19 cellular contexts compared by ENCODE assay signal in the genomic region with DNA sequence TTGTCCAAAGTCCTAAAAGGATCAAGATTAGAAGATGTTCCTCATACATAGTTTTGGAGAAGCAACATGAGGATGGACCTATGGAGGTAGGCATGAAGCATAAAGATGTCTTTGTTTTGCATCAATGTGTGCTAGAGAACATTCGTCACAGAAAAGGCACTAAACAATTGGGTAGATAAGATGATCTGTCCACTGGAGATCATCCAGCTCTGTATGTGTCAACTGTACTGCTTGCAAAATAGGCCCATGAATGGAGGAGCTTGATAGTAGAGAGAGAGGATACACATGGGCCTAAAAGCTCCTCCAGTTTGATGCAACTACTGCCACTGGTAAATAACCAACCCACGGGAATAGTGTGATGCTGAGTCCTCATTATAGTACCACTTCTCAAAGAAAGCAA.
DNase-seq lines count a peak whose midpoint lies in the region; ATAC-seq, FAIRE-seq and TF ChIP-seq lines count a peak whose summit lies in the region.
"Had no signal": no experiment of that assay in that cellular context is flagged by ENCODE, and none has a peak within 500 bp of the region (broad histone marks: within the 10 kb centered on the region; RNA-seq: fewer than 3 reads in every experiment).

No MANE protein-coding gene starts in this region.

- no peak overlapping the region for H4K5ac ChIP-seq in IMR-90 (ENCODE audit: low read depth, low read length)

- no peaks in the 10 kb centered on the region for H3K9me1 ChIP-seq in IMR-90 (ENCODE audit: insufficient read depth, low read length)

- H3K4me3 Mint-ChIP-seq in activated T-helper 2 cell treated with anti-CD3 and anti-CD28 coated beads, Interferon-gamma antibody, Interleukin-2, Interleukin-4, amounts not matched to agents 10 μg/mL and 5 μg/mL and 100 μg/mL, durations not matched to agents 14 hours and 24 hours and 36 hours (ENCODE audit: low read depth) = no peak overlapping the region
- H3K4me3 Mint-ChIP-seq: CD14-positive monocyte; CD8-positive, alpha-beta T cell; GM23338 had no signal

- DNase-seq in IMR-90 (peak; percentile 31), GM12878 (ENCODE audit: low read depth, low spot score) (no peak), fibroblast of pulmonary artery (ENCODE audit: low read depth) (peak; percentile 85), iris pigment epithelial cell (ENCODE audit: low read depth) (peak; percentile 32), left ventricle myocardium inferior (no peak), dorsolateral prefrontal cortex (no peak)
- no peak for DNase-seq in activated T-helper 2 cell treated with anti-CD3 and anti-CD28 coated beads, Interferon-gamma antibody, Interleukin-2, Interleukin-4, amounts not matched to agents 10 μg/mL and 5 μg/mL and 100 μg/mL, durations not matched to agents 14 hours and 24 hours and 36 hours (ENCODE audit: low spot score)
- DNase-seq: 8988T; Calu3; CD8-positive, alpha-beta T cell; DMS79 treated with DMSO at 0.1 percent for 48 hours; GF-D8; HCEC 1CT had no signal

- no peaks in the 10 kb centered on the region for H4K20me1 ChIP-seq in IMR-90 (ENCODE audit: insufficient read depth, low read length)
- H4K20me1 ChIP-seq in GM12878 (ENCODE audit: control insufficient read depth, insufficient read depth) = no peaks in the 10 kb centered on the region
- H4K20me1 ChIP-seq: BLaER1 had no signal

- intact Hi-C loops in IMR-90 (cut with micrococcal nuclease) = no loop called here
- intact Hi-C loops in GM12878 (cut with micrococcal nuclease; ENCODE audit: unreplicated experiment) = loop anchor here (10.0 kb wide), 1 partner anchor 239 kb away; no protein-coding TSS in a partner anchor
- intact Hi-C loops in activated T-helper 2 cell treated with anti-CD3 and anti-CD28 coated beads, Interferon-gamma antibody, Interleukin-2, Interleukin-4, amounts not matched to agents 10 μg/mL and 5 μg/mL and 100 μg/mL, durations not matched to agents 14 hours and 24 hours and 36 hours (cut with micrococcal nuclease) = no loop called here
- intact Hi-C loops in left ventricle myocardium inferior (cut with micrococcal nuclease) = no loop called here
- intact Hi-C loops in dorsolateral prefrontal cortex (cut with DNase I) = loop anchor here (1.0 to 5.0 kb wide), 2 partner anchors 24 to 106 kb away; no protein-coding TSS in a partner anchor

- H3K27me3 Mint-ChIP-seq in activated T-helper 2 cell treated with anti-CD3 and anti-CD28 coated beads, Interferon-gamma antibody, Interleukin-2, Interleukin-4, amounts not matched to agents 10 μg/mL and 5 μg/mL and 100 μg/mL, durations not matched to agents 14 hours and 24 hours and 36 hours (ENCODE audit: low read depth) = no peaks in the 10 kb centered on the region

- TF ChIP-seq EP300 in GM12878 (IDR thresholded peaks at IDR 0.05; ENCODE audit: borderline replicate concordance in 1 of 2, control insufficient read depth in 1 of 2, low read depth in 2 of 2, low read length in 2 of 2) = no peak

- no peak overlapping the region for H4K8ac ChIP-seq in IMR-90 (ENCODE audit: low read depth in 2 of 2, low read length in 2 of 2)

- TF ChIP-seq CTCF in IMR-90 (conservative IDR thresholded peaks at IDR 0.05; ENCODE audit: low read depth, low read length) = no peak
- TF ChIP-seq CTCF in GM12878 (IDR thresholded peaks at IDR 0.05 in 2 of 3, conservative IDR thresholded peaks at IDR 0.05 in 1 of 3; ENCODE audit: control insufficient read depth in 2 of 3, extremely low read depth in 1 of 3, insufficient read depth in 1 of 3, low read depth in 3 of 3, low read length in 3 of 3) = no peak
- no peak for TF ChIP-seq CTCF in fibroblast of pulmonary artery (IDR thresholded peaks at IDR 0.05; ENCODE audit: low read length, missing control alignments)
- no peak for TF ChIP-seq CTCF in left ventricle myocardium inferior (IDR thresholded peaks at IDR 0.05; ENCODE audit: borderline replicate concordance)
- no peak for TF ChIP-seq CTCF in dorsolateral prefrontal cortex (IDR thresholded peaks at IDR 0.05 in 54 of 56, conservative IDR thresholded peaks at IDR 0.05 in 2 of 56; ENCODE audit: low read depth in 1 of 56, partially characterized antibody in 56 of 56)

- no peak overlapping the region for H4K91ac ChIP-seq in IMR-90 (ENCODE audit: insufficient read depth, low read depth, low read length)

- no peaks in the 10 kb centered on the region for H3K9me3 Mint-ChIP-seq in activated T-helper 2 cell treated with anti-CD3 and anti-CD28 coated beads, Interferon-gamma antibody, Interleukin-2, Interleukin-4, amounts not matched to agents 10 μg/mL and 5 μg/mL and 100 μg/mL, durations not matched to agents 14 hours and 24 hours and 36 hours
- H3K9me3 Mint-ChIP-seq: CD8-positive, alpha-beta T cell; GM23338 had no signal

- no peak overlapping the region for H3K14ac ChIP-seq in IMR-90 (replicated peaks; ENCODE audit: low read depth, low read length)

- H3K27me3 ChIP-seq in IMR-90 (ENCODE audit: control insufficient read depth, insufficient read depth, low read length) (no peaks in the 10 kb centered on the region), GM12878 (replicated peaks in 1 of 2; ENCODE audit: control insufficient read depth in 2 of 2, insufficient read depth in 2 of 2, low read length in 1 of 2) (no peaks in the 10 kb centered on the region), left ventricle myocardium inferior (ENCODE audit: low read depth) (no peaks in the 10 kb centered on the region), dorsolateral prefrontal cortex (no peaks in the 10 kb centered on the region)
- H3K27me3 ChIP-seq: BLaER1 had no signal

- no peaks in the 10 kb centered on the region for H3K79me2 ChIP-seq in GM12878 (ENCODE audit: control insufficient read depth, insufficient read depth, low read length)

- no peak overlapping the region for H3K56ac ChIP-seq in IMR-90 (ENCODE audit: extremely low read depth, insufficient read depth, low read length)

- no peak overlapping the region for H2BK20ac ChIP-seq in IMR-90 (ENCODE audit: low read depth, low read length)

- H3K9ac ChIP-seq in IMR-90 (ENCODE audit: low read depth, low read length) (no peak overlapping the region), GM12878 (ENCODE audit: control insufficient read depth, insufficient read depth, low read length) (no peak overlapping the region)
- H3K9ac ChIP-seq: BLaER1 had no signal

- in situ Hi-C loops in IMR-90 (cut with MboI; ENCODE audit: low sequenced_read_pairs) (loop anchor here (10.0 kb wide), 1 partner anchor 169 kb away; no protein-coding TSS in a partner anchor), GM12878 (cut with MboI) (no loop called here)

- H3K4me2 ChIP-seq in IMR-90 (ENCODE audit: low read depth, low read length) (no peak overlapping the region), GM12878 (ENCODE audit: control insufficient read depth, insufficient read depth) (no peak overlapping the region)
- H3K4me2 ChIP-seq: BLaER1, GM23338 had no signal

- dilution Hi-C loops in IMR-90 (cut with HindIII; ENCODE audit: low sequenced_read_pairs, unreplicated experiment) = no loop called here

- H2BK120ac ChIP-seq in IMR-90 (ENCODE audit: low read depth, low read length) = no peak overlapping the region

- no peak overlapping the region for H2AFZ ChIP-seq in IMR-90 (replicated peaks; ENCODE audit: low read length, poor library complexity)
- H2AFZ ChIP-seq in GM12878 (ENCODE audit: control insufficient read depth, low read depth, low read length) = no peak overlapping the region
- H2AFZ ChIP-seq: GM23338 had no signal

- no peaks in the 10 kb centered on the region for H3K36me3 Mint-ChIP-seq in activated T-helper 2 cell treated with anti-CD3 and anti-CD28 coated beads, Interferon-gamma antibody, Interleukin-2, Interleukin-4, amounts not matched to agents 10 μg/mL and 5 μg/mL and 100 μg/mL, durations not matched to agents 14 hours and 24 hours and 36 hours (ENCODE audit: low read depth)
- H3K36me3 Mint-ChIP-seq: CD14-positive monocyte; CD8-positive, alpha-beta T cell had no signal

- H3K4me1 Mint-ChIP-seq in activated T-helper 2 cell treated with anti-CD3 and anti-CD28 coated beads, Interferon-gamma antibody, Interleukin-2, Interleukin-4, amounts not matched to agents 10 μg/mL and 5 μg/mL and 100 μg/mL, durations not matched to agents 14 hours and 24 hours and 36 hours (ENCODE audit: low read depth) = no peaks in the 10 kb centered on the region
- H3K4me1 Mint-ChIP-seq: CD14-positive monocyte, GM23338 had no signal

- H3K27ac Mint-ChIP-seq in activated T-helper 2 cell treated with anti-CD3 and anti-CD28 coated beads, Interferon-gamma antibody, Interleukin-2, Interleukin-4, amounts not matched to agents 10 μg/mL and 5 μg/mL and 100 μg/mL, durations not matched to agents 14 hours and 24 hours and 36 hours = no peak overlapping the region
- H3K27ac Mint-ChIP-seq: CD14-positive monocyte; CD8-positive, alpha-beta T cell; GM23338 had no signal

- H3K4me1 ChIP-seq in IMR-90 (ENCODE audit: control insufficient read depth, insufficient read depth, low read length) (peaks cover 2% of the 10 kb centered on the region; the same call in 1 of the 2 replicates), GM12878 (ENCODE audit: control insufficient read depth, insufficient read depth, low read length) (no peaks in the 10 kb centered on the region), left ventricle myocardium inferior (no peaks in the 10 kb centered on the region)
- H3K4me1 ChIP-seq: BLaER1 had no signal

- no peak overlapping the region for H3K4me3 ChIP-seq in IMR-90 (ENCODE audit: insufficient read depth, low read depth, low read length)
- H3K4me3 ChIP-seq in GM12878 = no peak overlapping the region
- no peak overlapping the region for H3K4me3 ChIP-seq in fibroblast of pulmonary artery (replicated peaks; ENCODE audit: low read depth, low read length)
- no peak overlapping the region for H3K4me3 ChIP-seq in left ventricle myocardium inferior
- H3K4me3 ChIP-seq in dorsolateral prefrontal cortex = no peak overlapping the region
- H3K4me3 ChIP-seq: BLaER1, GM23338 had no signal

- H2BK15ac ChIP-seq in IMR-90 (ENCODE audit: low read depth, low read length) = no peak overlapping the region

- no peak for TF ChIP-seq RAD21 in IMR-90 (IDR thresholded peaks at IDR 0.05; ENCODE audit: low read length)
- no peak for TF ChIP-seq RAD21 in GM12878 (IDR thresholded peaks at IDR 0.05; ENCODE audit: insufficient read depth, low read depth, low read length)

- no peak overlapping the region for H2AK5ac ChIP-seq in IMR-90 (ENCODE audit: low read depth, low read length)

- no peak overlapping the region for H3K18ac ChIP-seq in IMR-90 (ENCODE audit: low read depth, low read length)

- no peak overlapping the region for H2AK9ac ChIP-seq in IMR-90 (replicated peaks; ENCODE audit: low read depth, low read length, poor library complexity)

- H3K9me3 ChIP-seq in IMR-90 (ENCODE audit: control insufficient read depth, insufficient read depth, low read length) (no peaks in the 10 kb centered on the region), GM12878 (replicated peaks; ENCODE audit: control insufficient read depth, insufficient read depth, low read length) (no peaks in the 10 kb centered on the region), left ventricle myocardium inferior (replicated peaks) (no peaks in the 10 kb centered on the region)
- H3K9me3 ChIP-seq: BLaER1 had no signal

- FAIRE-seq in GM12878 (lab: Jason Lieb, UNC) = peak; percentile 52
- FAIRE-seq: H54, HepG2 had no signal

- no CpG with 5 or more reads among the region's 2 CpGs for WGBS in IMR-90 (ENCODE audit: extremely low coverage in 2 of 2, insufficient read length in 1 of 2), 2 experiments
- 52% methylated on average over 2 of the region's 2 CpGs for WGBS in GM12878 (ENCODE audit: insufficient coverage, insufficient replicate concordance, low lambda C conversion rate, missing lambda C conversion rate)

- H3K23ac ChIP-seq in IMR-90 (ENCODE audit: low read depth, low read length) = no peak overlapping the region

- H3K79me1 ChIP-seq in IMR-90 (ENCODE audit: low read depth in 1 of 2, low read length in 2 of 2) = no peaks in the 10 kb centered on the region

- CTCF ChIA-PET in IMR-90 (lab: Yijun Ruan, JAX) (no interaction called here), GM12878 (lab: Yijun Ruan, JAX) (interaction anchor here (1.2 to 3.0 kb wide), 3 partner anchors 11 to 24 kb away, joined by 3 to 9 read pairs (median 3); no protein-coding TSS in a partner anchor)

- no peak overlapping the region for H3K4ac ChIP-seq in IMR-90 (ENCODE audit: low read depth, low read length)

- no peak overlapping the region for H2BK5ac ChIP-seq in IMR-90 (ENCODE audit: low read depth, low read length, poor library complexity, severe bottlenecking)

- SMC1A ChIA-PET in GM12878 (lab: Charles Lee; ENCODE audit: uncharacterized antibody, unreplicated experiment) = interaction anchor here (1.2 to 1.4 kb wide), 4 partner anchors 8 to 91 kb away, joined by 3 to 4 read pairs (median 3); no protein-coding TSS in a partner anchor

- RAD21 ChIA-PET in GM12878 (lab: Charles Lee; ENCODE audit: unreplicated experiment) = interaction anchor here (1.1 to 1.2 kb wide), 3 partner anchors 11 to 23 kb away, joined by 3 to 6 read pairs (median 5); no protein-coding TSS in a partner anchor

- TF ChIP-seq POLR2A in IMR-90 (IDR thresholded peaks at IDR 0.05; ENCODE audit: low read depth, low read length) = no peak
- no peak for TF ChIP-seq POLR2A in GM12878 (IDR thresholded peaks at IDR 0.05; ENCODE audit: low read depth, low read length)

- POLR2A ChIA-PET in IMR-90 (lab: Charles Lee; ENCODE audit: unreplicated experiment) (no interaction called here), GM12878 (lab: Charles Lee) (interaction anchor here (0.7 kb wide), 1 partner anchor 24 kb away, joined by 3 read pairs; no protein-coding TSS in a partner anchor)

- ATAC-seq in IMR-90 (ENCODE audit: low read depth) (no peak), GM12878 (no peak), GM18873 (IDR thresholded peaks at IDR 0.05; ENCODE audit: low FRiP score, unreplicated experiment) (no peak)
- ATAC-seq: CD8-positive, alpha-beta T cell; GM23338; HepG2 had no signal

- no peak overlapping the region for H3K27ac ChIP-seq in IMR-90 (ENCODE audit: insufficient read depth, low read length)
- no peak overlapping the region for H3K27ac ChIP-seq in GM12878 (ENCODE audit: control insufficient read depth, insufficient read depth)
- H3K27ac ChIP-seq in left ventricle myocardium inferior (replicated peaks) = no peak overlapping the region
- H3K27ac ChIP-seq in dorsolateral prefrontal cortex = peak overlapping the region in 6 of 59 donors; percentile 1 to 43 (median 10)
- H3K27ac ChIP-seq: BLaER1 had no signal

- H3K36me3 ChIP-seq in IMR-90 (ENCODE audit: control insufficient read depth, insufficient read depth, low read length) (no peaks in the 10 kb centered on the region; the same call in 1 of the 2 replicates), GM12878 (ENCODE audit: control insufficient read depth in 2 of 2, insufficient read depth in 2 of 2, low read length in 1 of 2) (no peaks in the 10 kb centered on the region), left ventricle myocardium inferior (peaks cover 10% of the 10 kb centered on the region)
- H3K36me3 ChIP-seq: BLaER1 had no signal

- no TSS peak for BruUV-seq in IMR-90 (replicated peaks; lab: Mats Ljungman, UMichigan)
- BruUV-seq in GM12878 (replicated peaks; lab: Mats Ljungman, UMichigan) = no TSS peak

Comparison
In these comparisons a context has a peak if more than half of its experiments do, and no peak if none do; other contexts are left out.
1. DNase-seq: peak in IMR-90 (single experiment), fibroblast of pulmonary artery (single experiment) and iris pigment epithelial cell (single experiment); none in GM12878 (single experiment), activated T-helper 2 cell treated with anti-CD3 and anti-CD28 coated beads, Interferon-gamma antibody, Interleukin-2, Interleukin-4, amounts not matched to agents 10 μg/mL and 5 μg/mL and 100 μg/mL, durations not matched to agents 14 hours and 24 hours and 36 hours (single experiment), left ventricle myocardium inferior (single experiment) and dorsolateral prefrontal cortex (0 of 10).
2. intact Hi-C loops: an anchor here in GM12878 (10.0 kb wide) and dorsolateral prefrontal cortex (1.0 to 5.0 kb wide); none called in IMR-90, activated T-helper 2 cell treated with anti-CD3 and anti-CD28 coated beads, Interferon-gamma antibody, Interleukin-2, Interleukin-4, amounts not matched to agents 10 μg/mL and 5 μg/mL and 100 μg/mL, durations not matched to agents 14 hours and 24 hours and 36 hours and left ventricle myocardium inferior.